ENCODE assay signal across 9 cellular contexts in the genomic region with DNA sequence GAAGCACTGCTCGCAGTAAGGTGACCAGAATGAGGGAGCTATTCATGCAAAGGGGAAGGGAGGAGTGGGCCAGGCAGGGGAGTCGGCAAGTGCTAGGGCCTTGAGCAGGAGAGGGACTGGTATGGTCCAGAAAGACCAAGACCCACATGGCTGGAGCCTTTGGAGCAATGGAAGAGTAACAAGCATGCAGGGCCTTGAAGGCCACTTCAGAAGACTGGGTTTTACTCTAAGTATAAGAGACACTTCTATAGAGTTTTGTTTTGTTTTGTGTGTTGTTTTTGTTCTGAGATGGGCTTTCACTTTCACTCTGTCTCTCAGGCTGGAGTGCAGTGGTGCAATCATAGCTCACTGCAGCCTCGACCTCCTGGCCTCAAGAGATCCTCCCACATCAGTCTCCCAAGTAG. TPM values are rescaled to one million over a fixed set of nuclear protein-coding genes. Genes with fewer than 3 reads are reported as not detected.
DNase-seq lines count a peak whose midpoint lies in the region; ATAC-seq and TF ChIP-seq lines count a peak whose summit lies in the region.
"Had no signal": no experiment of that assay in that cellular context is flagged by ENCODE, and none has a peak within 500 bp of the region (broad histone marks: within the 10 kb centered on the region; RNA-seq: fewer than 3 reads in every experiment).

No MANE protein-coding gene starts in this region.

- peak; percentile 54 for DNase-seq in activated naive CD4-positive, alpha-beta T cell treated with anti-CD3 and anti-CD28 coated beads, Interleukin-2, amount 10 ng/mL, durations not matched to agents 7 days and 5 days
- DNase-seq in activated naive CD4-positive, alpha-beta T cell (lab: John Stamatoyannopoulos, UW) = no peak
- DNase-seq in activated B cell treated with CpG ODN at 0.5 μM for 24 hours (no peak), NCI-H1092 treated with DMSO at 0.1 percent for 48 hours (lab: John Stamatoyannopoulos, UW) (no peak), endodermal cell (no peak), cerebellar cortex (ENCODE audit: low spot score) (no peak)
- no peak for DNase-seq in stimulated activated naive CD8-positive, alpha-beta T cell treated with anti-CD3 and anti-CD28 coated beads, Interleukin-15, Interleukin-2, amounts not matched to agents 100 U/mL and 50 U/mL, for 24 hours

- intact Hi-C loops in activated B cell treated with CpG ODN at 0.5 μM for 24 hours (cut with micrococcal nuclease) = loop anchor here (10.0 kb wide), 1 partner anchor 1043 kb away; a partner anchor contains a TSS

- H3K27ac ChIP-seq in endodermal cell (ENCODE audit: low read depth, low read length) = no peak overlapping the region

- peaks cover 41% of the 10 kb centered on the region for H3K4me1 Mint-ChIP-seq in activated naive CD4-positive, alpha-beta T cell treated with anti-CD3 and anti-CD28 coated beads, Interleukin-2, amount 10 ng/mL, durations not matched to agents 7 days and 5 days
- peaks cover 46% of the 10 kb centered on the region for H3K4me1 Mint-ChIP-seq in activated B cell treated with CpG ODN at 0.5 μM for 24 hours
- no peaks in the 10 kb centered on the region for H3K4me1 Mint-ChIP-seq in endodermal cell

- 93 to 100% methylated on average over 2 to 3 of the region's 3 CpGs for WGBS in endodermal cell (ENCODE audit: insufficient coverage in 1 of 2, insufficient read length in 1 of 2), 2 experiments

- H3K36me3 Mint-ChIP-seq in activated naive CD4-positive, alpha-beta T cell treated with anti-CD3 and anti-CD28 coated beads, Interleukin-2, amount 10 ng/mL, durations not matched to agents 7 days and 5 days = peaks cover 11% of the 10 kb centered on the region
- H3K36me3 Mint-ChIP-seq in activated B cell treated with CpG ODN at 0.5 μM for 24 hours (ENCODE audit: low read depth) (peaks cover 3% of the 10 kb centered on the region), endodermal cell (ENCODE audit: low read depth) (no peaks in the 10 kb centered on the region)

- peak overlapping the region; percentile 99 for H3K27ac Mint-ChIP-seq in activated naive CD4-positive, alpha-beta T cell treated with anti-CD3 and anti-CD28 coated beads, Interleukin-2, amount 10 ng/mL, durations not matched to agents 7 days and 5 days
- peak overlapping the region; percentile 75 for H3K27ac Mint-ChIP-seq in activated B cell treated with CpG ODN at 0.5 μM for 24 hours
- H3K27ac Mint-ChIP-seq in endodermal cell = no peak overlapping the region
- H3K27ac Mint-ChIP-seq: nephron had no signal

- CTCF ChIA-PET in activated naive CD4-positive, alpha-beta T cell treated with anti-CD3 and anti-CD28 coated beads, Interleukin-2, amount 10 ng/mL, durations not matched to agents 7 days and 5 days (lab: Charles Lee) = interaction anchor here (0.9 to 2.0 kb wide), 7 partner anchors 17 to 715 kb away, joined by 3 to 7 read pairs (median 4); no protein-coding TSS in a partner anchor
- CTCF ChIA-PET in activated B cell treated with CpG ODN at 0.5 μM for 24 hours (lab: Charles Lee) = interaction anchor here (1.4 kb wide), 2 partner anchors 135 to 178 kb away, joined by 4 read pairs; no protein-coding TSS in a partner anchor

- H3K9me3 Mint-ChIP-seq in activated naive CD4-positive, alpha-beta T cell treated with anti-CD3 and anti-CD28 coated beads, Interleukin-2, amount 10 ng/mL, durations not matched to agents 7 days and 5 days = peaks cover 10% of the 10 kb centered on the region
- H3K9me3 Mint-ChIP-seq in activated B cell treated with CpG ODN at 0.5 μM for 24 hours (peaks cover 9% of the 10 kb centered on the region), endodermal cell (no peaks in the 10 kb centered on the region)

- H3K27me3 Mint-ChIP-seq in activated naive CD4-positive, alpha-beta T cell treated with anti-CD3 and anti-CD28 coated beads, Interleukin-2, amount 10 ng/mL, durations not matched to agents 7 days and 5 days = no peaks in the 10 kb centered on the region
- H3K27me3 Mint-ChIP-seq in activated B cell treated with CpG ODN at 0.5 μM for 24 hours (no peaks in the 10 kb centered on the region), endodermal cell (ENCODE audit: insufficient read depth) (no peaks in the 10 kb centered on the region)

- H3K4me3 ChIP-seq in endodermal cell (ENCODE audit: low read length) = no peak overlapping the region

- peaks cover 10% of the 10 kb centered on the region for H3K9me3 ChIP-seq in endodermal cell (ENCODE audit: control insufficient read depth, low read length)

- no peaks in the 10 kb centered on the region for H3K27me3 ChIP-seq in endodermal cell (ENCODE audit: control insufficient read depth, insufficient read depth, low read length, poor library complexity, severe bottlenecking)

- peak; percentile 58 for ATAC-seq in HG03039 (IDR thresholded peaks at IDR 0.05; ENCODE audit: unreplicated experiment)
- ATAC-seq in activated B cell treated with CpG ODN at 0.5 μM for 24 hours (ENCODE audit: low read depth) = peak; percentile 72
- peak; percentile 75 for ATAC-seq in stimulated activated naive CD8-positive, alpha-beta T cell treated with anti-CD3 and anti-CD28 coated beads, Interleukin-15, Interleukin-2, amounts not matched to agents 100 U/mL and 50 U/mL, for 24 hours

- TF ChIP-seq CTCF in activated B cell treated with CpG ODN at 0.5 μM for 24 hours (IDR thresholded peaks at IDR 0.05) (no peak), endodermal cell (conservative IDR thresholded peaks at IDR 0.05) (no peak)

- H3K4me1 ChIP-seq in endodermal cell (ENCODE audit: control insufficient read depth, insufficient read depth, low read length) = no peaks in the 10 kb centered on the region

- H3K9ac ChIP-seq in endodermal cell (ENCODE audit: extremely low read depth, low read length, poor library complexity, severe bottlenecking) = no peak overlapping the region

- no peaks in the 10 kb centered on the region for H3K36me3 ChIP-seq in endodermal cell (ENCODE audit: control insufficient read depth, insufficient read depth, low read length)

- H3K4me3 Mint-ChIP-seq in activated naive CD4-positive, alpha-beta T cell treated with anti-CD3 and anti-CD28 coated beads, Interleukin-2, amount 10 ng/mL, durations not matched to agents 7 days and 5 days = peak overlapping the region; percentile 74
- H3K4me3 Mint-ChIP-seq in activated B cell treated with CpG ODN at 0.5 μM for 24 hours (peak overlapping the region; percentile 71), endodermal cell (no peak overlapping the region)
- H3K4me3 Mint-ChIP-seq: nephron had no signal

- POLR2A ChIA-PET in activated B cell treated with CpG ODN at 0.5 μM for 24 hours (lab: Charles Lee) = interaction anchor here (0.6 to 2.2 kb wide), 4 partner anchors 23 to 132 kb away, joined by 3 to 24 read pairs (median 5); a partner anchor contains a TSS

RNA-seq across cellular contexts. Expression of a gene that starts 42.0 kb away (rescaled TPM):
- 0.34 and 1.3 TPM in 2 replicates for total RNA-seq in activated B cell treated with CpG ODN at 0.5 μM for 24 hours
- not detected for total RNA-seq in endodermal cell
- polyA plus RNA-seq in endodermal cell (2013, experiment 1 of 2) = not detected
- not detected for polyA plus RNA-seq in endodermal cell (2013, experiment 2 of 2)
